In the genomic region with DNA sequence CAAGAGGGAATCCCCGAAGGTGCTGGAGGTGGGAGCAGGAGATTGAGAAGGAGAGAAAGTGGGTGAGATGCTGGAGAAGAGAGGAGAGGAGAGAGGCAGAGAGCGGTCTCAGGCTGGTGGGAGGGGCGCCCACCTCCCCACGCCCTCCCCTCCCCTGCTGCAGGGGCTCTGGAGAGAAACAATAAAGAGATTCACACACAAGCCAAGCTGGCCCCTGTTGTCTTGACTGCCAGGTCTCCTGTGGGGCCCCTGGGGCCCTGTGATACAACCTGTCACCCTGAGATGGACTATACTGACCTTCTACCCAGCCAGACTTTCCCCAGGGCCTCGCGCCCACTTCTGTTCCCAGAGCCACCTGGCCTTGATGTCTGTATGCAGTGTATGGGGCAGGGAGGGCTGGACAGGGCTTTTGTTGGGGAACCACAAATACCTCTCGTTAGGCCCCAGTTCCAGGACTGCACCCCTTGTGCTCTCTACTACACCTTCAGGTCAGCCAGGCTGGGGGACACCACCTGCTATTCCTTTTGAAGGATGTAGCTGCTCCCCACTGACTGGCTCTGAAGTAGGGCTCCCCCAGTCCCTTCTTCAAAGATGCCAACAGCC, we compare ENCODE assay signal across 17 cellular contexts. TPM values are rescaled to one million over a fixed set of nuclear protein-coding genes. Genes with fewer than 3 reads are reported as not detected.
DNase-seq lines count a peak whose midpoint lies in the region; ATAC-seq, FAIRE-seq and TF ChIP-seq lines count a peak whose summit lies in the region.
"Had no signal": no experiment of that assay in that cellular context is flagged by ENCODE, and none has a peak within 500 bp of the region (broad histone marks: within the 10 kb centered on the region; RNA-seq: fewer than 3 reads in every experiment).

No MANE protein-coding gene starts in this region.

- H3K4me3 Mint-ChIP-seq in endodermal cell = no peak overlapping the region
- H3K4me3 Mint-ChIP-seq: CD4-positive, CD25-positive, alpha-beta regulatory T cell had no signal

- H3K27ac ChIP-seq in endodermal cell (ENCODE audit: low read depth, low read length) = no peak overlapping the region
- peak overlapping the region in 9 of 12 donors; percentile 10 to 99 (median 96) for H3K27ac ChIP-seq in heart left ventricle
- H3K27ac ChIP-seq in uterus = peak overlapping the region; percentile 93 to 99
- H3K27ac ChIP-seq in kidney (ENCODE audit: low read depth in 2 of 2, low read length in 2 of 2) = no peak overlapping the region
- H3K27ac ChIP-seq: GM23248, SJCRH30 had no signal

- H3K36me3 ChIP-seq in endodermal cell (ENCODE audit: control insufficient read depth, insufficient read depth, low read length) = no peaks in the 10 kb centered on the region
- peaks cover 0 to 59% (median 23%) of the 10 kb centered on the region in 9 donors for H3K36me3 ChIP-seq in heart left ventricle
- H3K36me3 ChIP-seq in uterus = no peaks in the 10 kb centered on the region
- H3K36me3 ChIP-seq in kidney (ENCODE audit: control insufficient read depth in 1 of 2, insufficient read depth in 2 of 2, low read length in 2 of 2) = no peaks in the 10 kb centered on the region

- H3K36me3 Mint-ChIP-seq in endodermal cell (ENCODE audit: low read depth) = no peaks in the 10 kb centered on the region
- H3K36me3 Mint-ChIP-seq: CD4-positive, CD25-positive, alpha-beta regulatory T cell had no signal

- H3K27me3 ChIP-seq in endodermal cell (ENCODE audit: control insufficient read depth, insufficient read depth, low read length, poor library complexity, severe bottlenecking) (no peaks in the 10 kb centered on the region), heart left ventricle (no peaks in the 10 kb centered on the region), uterus (no peaks in the 10 kb centered on the region)
- H3K27me3 ChIP-seq: SJCRH30 had no signal

- peak; percentile 47 for DNase-seq in endodermal cell
- peak in 1 of 5 donors; percentile 32 for DNase-seq in heart left ventricle
- peak; percentile 64 for DNase-seq in posterior vena cava (ENCODE audit: low spot score)
- DNase-seq in uterus = peak in 1 of 2 donors; percentile 25
- DNase-seq in ureter (ENCODE audit: low spot score) = no peak
- no peak for DNase-seq in kidney
- no peak for DNase-seq in NCI-H2171 (lab: John Stamatoyannopoulos, UW)
- DNase-seq: ACHN; CD4-positive, CD25-positive, alpha-beta regulatory T cell; DMS53; GM23248; NCI-H187; NCI-H446 treated with DMSO at 0.1 percent for 48 hours; NK-92 treated with Interleukin-12 subunit alpha and Interleukin-12 subunit beta, amount 100 ng/mL, for 24 hours; OCI-M1; SJCRH30 had no signal

- no peaks in the 10 kb centered on the region for H3K9me3 Mint-ChIP-seq in endodermal cell
- H3K9me3 Mint-ChIP-seq: CD4-positive, CD25-positive, alpha-beta regulatory T cell had no signal

- 40 to 87% methylated on average over 1 to 7 of the region's 7 CpGs for WGBS in endodermal cell (ENCODE audit: insufficient coverage in 1 of 2, insufficient read length in 1 of 2), 2 experiments
- 62 to 85% (median 70%) methylated on average over 7 of the region's 7 CpGs for WGBS in heart left ventricle, 4 donors

- no peak for TF ChIP-seq CTCF in endodermal cell (conservative IDR thresholded peaks at IDR 0.05)
- TF ChIP-seq CTCF in heart left ventricle (IDR thresholded peaks at IDR 0.05) = no peak
- TF ChIP-seq CTCF in uterus (IDR thresholded peaks at IDR 0.05) = no peak
- no peak for TF ChIP-seq CTCF in kidney (IDR thresholded peaks at IDR 0.05; ENCODE audit: borderline replicate concordance, extremely low read depth, insufficient read depth)

- H3K4me1 Mint-ChIP-seq in endodermal cell = peaks cover 7% of the 10 kb centered on the region
- H3K4me1 Mint-ChIP-seq: CD4-positive, CD25-positive, alpha-beta regulatory T cell had no signal

- H3K4me3 ChIP-seq in endodermal cell (ENCODE audit: low read length) (no peak overlapping the region), heart left ventricle (no peak overlapping the region), uterus (no peak overlapping the region), kidney (ENCODE audit: low read length in 2 of 2) (no peak overlapping the region)
- H3K4me3 ChIP-seq: GM23248, K562, SJCRH30 had no signal

- peaks cover 7% of the 10 kb centered on the region for H3K4me1 ChIP-seq in endodermal cell (ENCODE audit: control insufficient read depth, insufficient read depth, low read length)
- H3K4me1 ChIP-seq in heart left ventricle = peaks cover 0 to 26% (median 0%) of the 10 kb centered on the region in 12 donors
- H3K4me1 ChIP-seq in uterus = no peaks in the 10 kb centered on the region
- H3K4me1 ChIP-seq in kidney (ENCODE audit: control insufficient read depth in 1 of 2, insufficient read depth in 1 of 2, low read depth in 1 of 2, low read length in 2 of 2) = no peaks in the 10 kb centered on the region

- FAIRE-seq in kidney (lab: Jason Lieb, UNC) = no peak
- FAIRE-seq: K562 had no signal

- TF ChIP-seq POLR2A in heart left ventricle (IDR thresholded peaks at IDR 0.05) (no peak), uterus (IDR thresholded peaks at IDR 0.05) (no peak)

- H3K27me3 Mint-ChIP-seq in endodermal cell (ENCODE audit: insufficient read depth) = peaks cover 34% of the 10 kb centered on the region

- H3K9me3 ChIP-seq in endodermal cell (ENCODE audit: control insufficient read depth, low read length) = no peaks in the 10 kb centered on the region
- H3K9me3 ChIP-seq in heart left ventricle = no peaks in the 10 kb centered on the region
- no peaks in the 10 kb centered on the region for H3K9me3 ChIP-seq in uterus
- H3K9me3 ChIP-seq in kidney (ENCODE audit: control insufficient read depth in 1 of 2, low read length in 2 of 2) = no peaks in the 10 kb centered on the region
- H3K9me3 ChIP-seq: SJCRH30 had no signal

- peak in 2 of 4 donors; percentile 1 to 2 for ATAC-seq in heart left ventricle

- H3K27ac Mint-ChIP-seq in endodermal cell = no peak overlapping the region

- H3K9ac ChIP-seq in endodermal cell (ENCODE audit: extremely low read depth, low read length, poor library complexity, severe bottlenecking) (no peak overlapping the region), kidney (ENCODE audit: low read length in 2 of 2) (no peak overlapping the region)
- H3K9ac ChIP-seq: GM23248 had no signal

- intact Hi-C loops in heart left ventricle (cut with DNase I) = loop anchor here in 1 of 10 donors (10.0 kb wide), 1 partner anchor 208 kb away; no protein-coding TSS in a partner anchor
- intact Hi-C loops in posterior vena cava (cut with DNase I) = no loop called here
- intact Hi-C loops in uterus (cut with DNase I; ENCODE audit: low total_unique reads) = no loop called here
- intact Hi-C loops in kidney (cut with DNase I) = no loop called here

RNA-seq across cellular contexts. Expression of gene SPEG, which starts 8.0 kb away (rescaled TPM):
- total RNA-seq in endodermal cell (10 to 100 TPM; 23.1 to 29.8 TPM), heart left ventricle (100 to 1,000 TPM in 6 of 9 donors, 10 to 100 TPM in 3; 93.6 to 150 (median 114) TPM), posterior vena cava (100 to 1,000 TPM; 175 to 217 TPM), uterus (100 to 1,000 TPM in 1 of 4 donors, 10 to 100 TPM in 3; 22.9 to 318 (median 36.1) TPM), ureter (76.6 TPM), kidney (26.6 TPM)
- 42.6 TPM for polyA plus RNA-seq in endodermal cell (2013, experiment 1 of 2)
- 38.8 TPM for polyA plus RNA-seq in endodermal cell (2013, experiment 2 of 2)
- polyA plus RNA-seq in heart left ventricle (10 to 100 TPM; 64.8 to 92.2 TPM), kidney (ENCODE audit: insufficient read depth, low read depth, low replicate concordance) (13.1 TPM)

RNA-seq across cellular contexts. Expression of gene DES, which starts 8.5 kb away (rescaled TPM):
- total RNA-seq in endodermal cell (1 to 10 TPM; 1.1 to 3.5 TPM), heart left ventricle (over 10,000 TPM in 8 of 9 donors, 1,000 to 10,000 TPM in 1; 9,618 to 28,674 (median 17,979) TPM), posterior vena cava (1,000 to 10,000 TPM; 6,561 to 7,652 TPM), uterus (1,000 to 10,000 TPM in 2 of 4 donors, 100 to 1,000 TPM in 2; 578 to 3,551 (median 1,628) TPM), ureter (1,211 TPM), kidney (74.2 TPM)
- polyA plus RNA-seq in endodermal cell (2013, experiment 1 of 2) = 0.96 TPM
- polyA plus RNA-seq in endodermal cell (2013, experiment 2 of 2) = 0.99 TPM
- polyA plus RNA-seq in heart left ventricle (over 10,000 TPM; 15,024 to 19,385 TPM), kidney (ENCODE audit: insufficient read depth, low read depth, low replicate concordance) (30.0 TPM)
- total RNA-seq: CD4-positive, CD25-positive, alpha-beta regulatory T cell had no signal
- polyA plus RNA-seq: CD4-positive, CD25-positive, alpha-beta regulatory T cell had no signal

RNA-seq across cellular contexts. Expression of gene DNPEP, which starts 38.9 kb away (rescaled TPM):
- total RNA-seq in endodermal cell (10 to 100 TPM; 54.6 to 76.1 TPM), heart left ventricle (100 to 1,000 TPM in 1 of 9 donors, 10 to 100 TPM in 8; 61.8 to 101 (median 73.4) TPM), posterior vena cava (10 to 100 TPM; 41.9 to 44.0 TPM), uterus (10 to 100 TPM; 35.9 to 93.7 (median 47.5) TPM), ureter (86.6 TPM), kidney (53.3 TPM)
- polyA plus RNA-seq in endodermal cell (2013, experiment 1 of 2) = 48.9 TPM
- polyA plus RNA-seq in endodermal cell (2013, experiment 2 of 2) = 41.6 TPM
- polyA plus RNA-seq in heart left ventricle (10 to 100 TPM; 61.3 to 69.6 TPM), kidney (ENCODE audit: insufficient read depth, low read depth, low replicate concordance) (71.0 TPM)

Comparison
In these comparisons a context has a peak if more than half of its experiments do, and no peak if none do; other contexts are left out.
1. DNase-seq: peak in endodermal cell (single experiment) and posterior vena cava (single experiment); none in ureter (single experiment), kidney (single experiment) and NCI-H2171 (single experiment).
2. H3K27ac ChIP-seq: peak in heart left ventricle (9 of 12) and uterus (2 of 2); none in endodermal cell (single experiment) and kidney (0 of 2).
3. RNA of gene DES, which starts 8.5 kb away (total RNA-seq): 9,618 to 28,674 TPM in heart left ventricle, 6,561 to 7,652 TPM in posterior vena cava, 578 to 3,551 TPM in uterus, 1,211 TPM in ureter (single experiment) and 74.2 TPM in kidney (single experiment); 1.1 to 3.5 TPM in endodermal cell; every median in the first group is over 10 times any median in the second.